Comparison of ENCODE assay signal across 8 cellular contexts in genomic region chr16:69424935-69425784, GRCh38. TPM values are rescaled to one million over a fixed set of nuclear protein-coding genes. Genes with fewer than 3 reads are reported as not detected.
DNase-seq lines count a peak whose midpoint lies in the region; ATAC-seq and TF ChIP-seq lines count a peak whose summit lies in the region.

No MANE protein-coding gene starts in this region.

- H3K4me1 Mint-ChIP-seq in naive thymus-derived CD8-positive, alpha-beta T cell: peaks cover 15 to 46% (median 45%) of the 10 kb centered on the region in 4 donors

- H3K36me3 Mint-ChIP-seq in naive thymus-derived CD8-positive, alpha-beta T cell: peaks cover 17 to 40% (median 25%) of the 10 kb centered on the region in 3 donors

- POLR2A ChIA-PET in naive thymus-derived CD8-positive, alpha-beta T cell (lab: Charles Lee): interaction anchor here (0.6 to 1.5 kb wide), 6 partner anchors 25 to 247 kb away, joined by 3 to 5 read pairs (median 4); no protein-coding TSS in a partner anchor

- H3K4me1 ChIP-seq in colonic mucosa: no peaks in the 10 kb centered on the region

- DNase-seq in NB4 (ENCODE audit: low read depth) (peak; percentile 40), colonic mucosa (no peak), AG08395 (ENCODE audit: low spot score) (no peak), DMS53 (lab: John Stamatoyannopoulos, UW) (no peak), middle frontal gyrus (ENCODE audit: extremely low spot score, low spot score) (no peak)
- DNase-seq in naive thymus-derived CD8-positive, alpha-beta T cell: no peak

- TF ChIP-seq CTCF in NB4 (IDR thresholded peaks at IDR 0.05; ENCODE audit: low read depth, low read length) (no peak), colonic mucosa (IDR thresholded peaks at IDR 0.05) (no peak)

- TF ChIP-seq POLR2A in NB4 (IDR thresholded peaks at IDR 0.05; ENCODE audit: extremely low read depth, insufficient read length) (no peak), GM18505 (IDR thresholded peaks at IDR 0.05; ENCODE audit: borderline replicate concordance, extremely low read depth, insufficient read depth, insufficient read length) (no peak)

- peaks cover 7% of the 10 kb centered on the region for H3K36me3 ChIP-seq in colonic mucosa

- ATAC-seq in GM19035 (IDR thresholded peaks at IDR 0.05; ENCODE audit: unreplicated experiment) (peak; percentile 8), GM18505 (IDR thresholded peaks at IDR 0.05; ENCODE audit: unreplicated experiment) (no peak)
- no peak for ATAC-seq in naive thymus-derived CD8-positive, alpha-beta T cell

- H3K4me3 Mint-ChIP-seq in naive thymus-derived CD8-positive, alpha-beta T cell: peak overlapping the region; percentile 93 to 99 (median 98)

- H3K4me3 ChIP-seq in NB4 (ENCODE audit: low read depth, low read length): peak overlapping the region; percentile 97
- peak overlapping the region; percentile 86 for H3K4me3 ChIP-seq in colonic mucosa

- H3K9me3 Mint-ChIP-seq in naive thymus-derived CD8-positive, alpha-beta T cell: peaks cover 0 to 12% (median 6%) of the 10 kb centered on the region in 9 donors

- H3K27ac Mint-ChIP-seq in naive thymus-derived CD8-positive, alpha-beta T cell: peak overlapping the region; percentile 89 to 99 (median 96)

- intact Hi-C loops in colonic mucosa (cut with DNase I): no loop called here

- H3K27ac ChIP-seq in colonic mucosa: peak overlapping the region; percentile 88

- peak overlapping the region; percentile 67 to 97 for H3K9ac ChIP-seq in colonic mucosa (ENCODE audit: low read depth in 2 of 2, low read length in 2 of 2)

- H3K27me3 Mint-ChIP-seq in naive thymus-derived CD8-positive, alpha-beta T cell: no peaks in the 10 kb centered on the region

- H3K27me3 ChIP-seq in colonic mucosa: no peaks in the 10 kb centered on the region

- no peaks in the 10 kb centered on the region for H3K9me3 ChIP-seq in colonic mucosa

RNA-seq across cellular contexts. Expression of gene CYB5B, which starts 0.7 kb away (rescaled TPM):
- total RNA-seq in colonic mucosa: 100 to 1,000 TPM; 166 to 220 TPM
- 10 to 100 TPM; 45.6 to 47.3 TPM for total RNA-seq in naive thymus-derived CD8-positive, alpha-beta T cell
- polyA plus RNA-seq in naive thymus-derived CD8-positive, alpha-beta T cell: 10 to 100 TPM; 83.3 to 96.4 (median 90.4) TPM

RNA-seq across cellular contexts. Expression of gene TERF2, which starts 39.4 kb away (rescaled TPM):
- 10 to 100 TPM; 31.2 to 38.5 TPM for total RNA-seq in colonic mucosa
- 10 to 100 TPM; 51.1 to 59.8 TPM for total RNA-seq in naive thymus-derived CD8-positive, alpha-beta T cell
- 10 to 100 TPM; 22.0 to 30.9 (median 29.7) TPM for polyA plus RNA-seq in naive thymus-derived CD8-positive, alpha-beta T cell
